In genomic region chr11:11981840-11982239, GRCh38 we compare ENCODE assay signal across 14 cellular contexts. TPM values are rescaled to one million over a fixed set of nuclear protein-coding genes. Genes with fewer than 3 reads are reported as not detected.
DNase-seq lines count a peak whose midpoint lies in the region; ATAC-seq and TF ChIP-seq lines count a peak whose summit lies in the region.
"Had no signal": no experiment of that assay in that cellular context is flagged by ENCODE, and none has a peak within 500 bp of the region (broad histone marks: within the 10 kb centered on the region; RNA-seq: fewer than 3 reads in every experiment).

No MANE protein-coding gene starts in this region.

- in situ Hi-C loops in KBM-7 (cut with MboI; ENCODE audit: low pct_unique_long_range_greater_than_20kb, low sequenced_read_pairs): no loop called here

- DNase-seq in coronary artery (ENCODE audit: low spot score) (peak; percentile 67), osteocyte (ENCODE audit: extremely low spot score, unreplicated experiment) (no peak), AML-193 (lab: John Stamatoyannopoulos, UW) (no peak), KBM-7 (no peak)
- DNase-seq: H9, MV-4-11, NCI-H1417 treated with DMSO at 0.1 percent for 48 hours, NCI-H2029, NCI-H2171 treated with DMSO at 0.1 percent for 48 hours, SHP77 treated with DMSO at 0.1 percent for 48 hours had no signal

- no peaks in the 10 kb centered on the region for H3K36me3 ChIP-seq in BLaER1
- H3K36me3 ChIP-seq in BLaER1 treated with 17β-estradiol and CSF1 and Interleukin-3, amounts not matched to agents 10 nM and 100 nM: no peaks in the 10 kb centered on the region

- no peak overlapping the region for H3K4me3 ChIP-seq in BLaER1
- H3K4me3 ChIP-seq in BLaER1 treated with 17β-estradiol and CSF1 and Interleukin-3, amounts not matched to agents 10 nM and 100 nM: no peak overlapping the region
- no peak overlapping the region for H3K4me3 ChIP-seq in coronary artery

- H3K36me3 Mint-ChIP-seq in osteocyte (ENCODE audit: unreplicated experiment): peaks cover 12% of the 10 kb centered on the region

- no peak for ATAC-seq in HG03439 (IDR thresholded peaks at IDR 0.05; ENCODE audit: unreplicated experiment)
- ATAC-seq: Panc1 had no signal

- H3K4me1 Mint-ChIP-seq in osteocyte (ENCODE audit: unreplicated experiment): peaks cover 97% of the 10 kb centered on the region

- no peaks in the 10 kb centered on the region for H4K20me1 ChIP-seq in BLaER1
- no peaks in the 10 kb centered on the region for H4K20me1 ChIP-seq in BLaER1 treated with 17β-estradiol and CSF1 and Interleukin-3, amounts not matched to agents 10 nM and 100 nM

- H3K9me3 ChIP-seq in BLaER1: no peaks in the 10 kb centered on the region
- H3K9me3 ChIP-seq in BLaER1 treated with 17β-estradiol and CSF1 and Interleukin-3, amounts not matched to agents 10 nM and 100 nM (replicated peaks in 1 of 11): no peaks in the 10 kb centered on the region; a peak in 1 of 22 replicates

- no peaks in the 10 kb centered on the region for H3K9me3 Mint-ChIP-seq in osteocyte (ENCODE audit: unreplicated experiment)

- H3K4me2 ChIP-seq in BLaER1: peak overlapping the region; percentile 47
- peak overlapping the region in 6 of 11 experiments; percentile 4 to 52 (median 30); a peak in 10 of 22 replicates for H3K4me2 ChIP-seq in BLaER1 treated with 17β-estradiol and CSF1 and Interleukin-3, amounts not matched to agents 10 nM and 100 nM

- peaks cover 22% of the 10 kb centered on the region for H3K4me1 ChIP-seq in BLaER1
- H3K4me1 ChIP-seq in BLaER1 treated with 17β-estradiol and CSF1 and Interleukin-3, amounts not matched to agents 10 nM and 100 nM: peaks cover 12 to 25% (median 19%) of the 10 kb centered on the region in 10 experiments

- no peak overlapping the region for H3K27ac ChIP-seq in BLaER1
- H3K27ac ChIP-seq in BLaER1 treated with 17β-estradiol and CSF1 and Interleukin-3, amounts not matched to agents 10 nM and 100 nM: no peak overlapping the region
- peak overlapping the region; percentile 51 to 93 for H3K27ac ChIP-seq in coronary artery

- peak overlapping the region; percentile 96 for H3K27ac Mint-ChIP-seq in osteocyte (ENCODE audit: unreplicated experiment)

- H3K4me3 Mint-ChIP-seq in osteocyte (ENCODE audit: unreplicated experiment): peak overlapping the region; percentile 26
- H3K4me3 Mint-ChIP-seq: H9 had no signal

- H3K27me3 ChIP-seq in BLaER1: no peaks in the 10 kb centered on the region
- H3K27me3 ChIP-seq in BLaER1 treated with 17β-estradiol and CSF1 and Interleukin-3, amounts not matched to agents 10 nM and 100 nM: no peaks in the 10 kb centered on the region

- TF ChIP-seq CTCF in coronary artery (IDR thresholded peaks at IDR 0.05) (no peak), osteocyte (IDR thresholded peaks at IDR 0.05) (no peak)

- H3K27me3 Mint-ChIP-seq in osteocyte (ENCODE audit: unreplicated experiment): no peaks in the 10 kb centered on the region

- no peak overlapping the region for H3K9ac ChIP-seq in BLaER1
- no peak overlapping the region for H3K9ac ChIP-seq in BLaER1 treated with 17β-estradiol and CSF1 and Interleukin-3, amounts not matched to agents 10 nM and 100 nM

RNA-seq across cellular contexts. Expression of gene DKK3, which starts 26.6 kb away (rescaled TPM):
- total RNA-seq in osteocyte: 548 and 587 TPM in 2 replicates

Comparison
In these comparisons a context has a peak if more than half of its experiments do, and no peak if none do; other contexts are left out.
1. H3K27ac ChIP-seq: peak in coronary artery (2 of 2); none in BLaER1 (single experiment) and BLaER1 treated with 17β-estradiol and CSF1 and Interleukin-3, amounts not matched to agents 10 nM and 100 nM (0 of 11).